Comparison of ENCODE assay signal across 1 cellular context in genomic region chr12:4276524-4277204, GRCh38.
A peak's percentile ranks its signal among the peaks of the same experiment; 100 is the strongest.
TF ChIP-seq lines count a peak whose summit lies in the region.

No MANE protein-coding gene starts in this region.

TF ChIP-seq in HepG2, 621 proteins besides CTCF, POLR2A, EP300 and RAD21 (continued from another document and continues in another):
- TF ChIP-seq USF2 (IDR thresholded peaks at IDR 0.05; ENCODE audit: low read depth, low read length) (no peak), USF2 (CRISPR knock-in tag; IDR thresholded peaks at IDR 0.05; ENCODE audit: borderline replicate concordance) (no peak), ZNF331 (CRISPR knock-in tag; IDR thresholded peaks at IDR 0.05) (no peak; the same call in 1 of the 2 replicates), ZNF124 (CRISPR knock-in tag; IDR thresholded peaks at IDR 0.05) (no peak), ZNF20 (CRISPR knock-in tag; IDR thresholded peaks at IDR 0.05) (no peak), TEAD3 (CRISPR knock-in tag; optimal IDR thresholded peaks at IDR 0.05; ENCODE audit: borderline replicate concordance) (peak; percentile 99), TBX2 (CRISPR knock-in tag; IDR thresholded peaks at IDR 0.05; ENCODE audit: borderline replicate concordance) (no peak), HINFP (CRISPR knock-in tag; IDR thresholded peaks at IDR 0.05; ENCODE audit: low read depth) (peak; percentile 53; the same call in 1 of the 2 replicates), MBD4 (IDR thresholded peaks at IDR 0.05; ENCODE audit: borderline replicate concordance, low read length) (no peak), ELK4 (CRISPR knock-in tag; IDR thresholded peaks at IDR 0.05; ENCODE audit: borderline replicate concordance) (no peak), BHLHE40 (IDR thresholded peaks at IDR 0.05; ENCODE audit: low read length) (0 out of 2 replicates have a peak, but pooled peaks have one; percentile 18), ISL2 (CRISPR knock-in tag; IDR thresholded peaks at IDR 0.05) (0 out of 2 replicates have a peak, but pooled peaks have one; percentile 22), RELA (CRISPR knock-in tag; IDR thresholded peaks at IDR 0.05) (no peak), ZNF615 (CRISPR knock-in tag; IDR thresholded peaks at IDR 0.05; ENCODE audit: borderline replicate concordance) (no peak), HIVEP1 (CRISPR knock-in tag; IDR thresholded peaks at IDR 0.05) (no peak), ZNF253 (CRISPR knock-in tag; IDR thresholded peaks at IDR 0.05; ENCODE audit: borderline replicate concordance) (no peak), FOXK2 (IDR thresholded peaks at IDR 0.05) (no peak), FOSL2 (CRISPR knock-in tag; IDR thresholded peaks at IDR 0.05) (peak; percentile 34; the same call in 1 of the 2 replicates), MAF1 (CRISPR knock-in tag; IDR thresholded peaks at IDR 0.05; ENCODE audit: borderline replicate concordance) (no peak), ATF2 (CRISPR knock-in tag; IDR thresholded peaks at IDR 0.05) (peak; percentile 92; the same call in 1 of the 2 replicates), ZNF597 (CRISPR knock-in tag; IDR thresholded peaks at IDR 0.05) (no peak), ZNF101 (CRISPR knock-in tag; IDR thresholded peaks at IDR 0.05; ENCODE audit: borderline replicate concordance, low read depth) (no peak), HOXA5 (CRISPR knock-in tag; IDR thresholded peaks at IDR 0.05) (no peak), KDM3A (CRISPR knock-in tag; IDR thresholded peaks at IDR 0.05; ENCODE audit: low read depth) (0 out of 2 replicates have a peak, but pooled peaks have one; percentile 62), NFYC (CRISPR knock-in tag; IDR thresholded peaks at IDR 0.05) (no peak), ZNF747 (CRISPR knock-in tag; IDR thresholded peaks at IDR 0.05; ENCODE audit: borderline replicate concordance) (no peak), AKNA (CRISPR knock-in tag; IDR thresholded peaks at IDR 0.05; ENCODE audit: borderline replicate concordance) (no peak), ZNF281 (CRISPR knock-in tag; IDR thresholded peaks at IDR 0.05; ENCODE audit: borderline replicate concordance) (peak; percentile 96), TFE3 (CRISPR knock-in tag; IDR thresholded peaks at IDR 0.05) (0 out of 2 replicates have a peak, but pooled peaks have one; percentile 24), MAZ (IDR thresholded peaks at IDR 0.05; ENCODE audit: borderline replicate concordance, low read depth, low read length) (peak; percentile 40; the same call in 1 of the 2 replicates), MAZ (CRISPR knock-in tag; IDR thresholded peaks at IDR 0.05; ENCODE audit: low read depth) (0 out of 2 replicates have a peak, but pooled peaks have one; percentile 21), MTA3 (CRISPR knock-in tag; IDR thresholded peaks at IDR 0.05) (no peak), ZMYM3 (CRISPR knock-in tag; IDR thresholded peaks at IDR 0.05) (no peak), TERF1 (CRISPR knock-in tag; IDR thresholded peaks at IDR 0.05) (no peak), BRF2 (CRISPR knock-in tag; IDR thresholded peaks at IDR 0.05) (no peak), PBX3 (CRISPR knock-in tag; IDR thresholded peaks at IDR 0.05; ENCODE audit: borderline replicate concordance) (no peak)
